ENCODE assay signal across 1 cellular context in genomic region chr3:30691944-30692343, GRCh38.
TF ChIP-seq lines count a peak whose summit lies in the region.

No MANE protein-coding gene starts in this region.

TF ChIP-seq in A549, 52 proteins besides CTCF, POLR2A, EP300 and RAD21 (continued from another document):
- no peak for TF ChIP-seq REST (IDR thresholded peaks at IDR 0.05)
